ENCODE assay signal across 1 cellular context in the genomic region with DNA sequence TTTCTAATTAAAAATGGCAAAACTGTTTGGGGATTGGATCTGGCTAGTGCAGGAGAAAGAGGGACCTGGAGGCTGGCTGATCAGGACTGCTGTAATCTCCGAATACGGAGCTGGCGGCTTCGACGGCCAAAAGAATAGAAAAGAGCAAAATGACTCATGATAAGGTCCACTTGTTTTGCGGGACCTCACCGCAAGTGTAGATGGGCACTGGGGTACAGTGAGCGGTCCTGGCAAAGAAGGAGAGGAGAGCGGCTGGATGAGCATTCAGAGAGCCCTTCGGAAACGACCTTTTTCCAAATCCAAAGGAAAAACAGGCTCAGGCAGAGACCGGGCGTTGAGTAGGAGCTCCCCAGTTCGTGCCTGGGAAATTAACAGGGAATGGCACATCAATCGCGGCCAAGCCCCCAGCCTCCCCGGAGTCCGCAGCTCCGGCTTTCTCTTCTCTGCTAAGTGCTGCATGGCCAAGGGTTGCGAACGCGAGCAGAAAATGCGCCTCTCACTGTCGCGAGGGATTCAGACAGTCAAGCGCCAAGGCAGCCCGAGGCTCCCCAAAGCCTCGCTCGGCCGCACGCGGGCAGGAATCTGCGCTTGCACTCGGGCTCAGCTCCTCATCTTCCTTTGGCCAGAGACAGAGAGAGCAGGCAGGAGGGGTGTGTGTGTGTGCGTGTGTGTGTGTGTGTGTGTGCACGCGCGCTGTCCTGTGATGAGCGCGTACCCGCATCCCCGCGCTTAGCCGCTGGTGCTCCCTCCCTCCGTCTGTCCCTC.
TF ChIP-seq lines count a peak whose summit lies in the region.

No MANE protein-coding gene starts in this region.

TF ChIP-seq in GM23338, 12 proteins besides CTCF, POLR2A, EP300 and RAD21 (continued from another document):
- TF ChIP-seq, protein P1, sequence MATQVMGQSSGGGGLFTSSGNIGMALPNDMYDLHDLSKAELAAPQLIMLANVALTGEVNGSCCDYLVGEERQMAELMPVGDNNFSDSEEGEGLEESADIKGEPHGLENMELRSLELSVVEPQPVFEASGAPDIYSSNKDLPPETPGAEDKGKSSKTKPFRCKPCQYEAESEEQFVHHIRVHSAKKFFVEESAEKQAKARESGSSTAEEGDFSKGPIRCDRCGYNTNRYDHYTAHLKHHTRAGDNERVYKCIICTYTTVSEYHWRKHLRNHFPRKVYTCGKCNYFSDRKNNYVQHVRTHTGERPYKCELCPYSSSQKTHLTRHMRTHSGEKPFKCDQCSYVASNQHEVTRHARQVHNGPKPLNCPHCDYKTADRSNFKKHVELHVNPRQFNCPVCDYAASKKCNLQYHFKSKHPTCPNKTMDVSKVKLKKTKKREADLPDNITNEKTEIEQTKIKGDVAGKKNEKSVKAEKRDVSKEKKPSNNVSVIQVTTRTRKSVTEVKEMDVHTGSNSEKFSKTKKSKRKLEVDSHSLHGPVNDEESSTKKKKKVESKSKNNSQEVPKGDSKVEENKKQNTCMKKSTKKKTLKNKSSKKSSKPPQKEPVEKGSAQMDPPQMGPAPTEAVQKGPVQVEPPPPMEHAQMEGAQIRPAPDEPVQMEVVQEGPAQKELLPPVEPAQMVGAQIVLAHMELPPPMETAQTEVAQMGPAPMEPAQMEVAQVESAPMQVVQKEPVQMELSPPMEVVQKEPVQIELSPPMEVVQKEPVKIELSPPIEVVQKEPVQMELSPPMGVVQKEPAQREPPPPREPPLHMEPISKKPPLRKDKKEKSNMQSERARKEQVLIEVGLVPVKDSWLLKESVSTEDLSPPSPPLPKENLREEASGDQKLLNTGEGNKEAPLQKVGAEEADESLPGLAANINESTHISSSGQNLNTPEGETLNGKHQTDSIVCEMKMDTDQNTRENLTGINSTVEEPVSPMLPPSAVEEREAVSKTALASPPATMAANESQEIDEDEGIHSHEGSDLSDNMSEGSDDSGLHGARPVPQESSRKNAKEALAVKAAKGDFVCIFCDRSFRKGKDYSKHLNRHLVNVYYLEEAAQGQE (IDR thresholded peaks at IDR 0.05; ENCODE audit: unreplicated experiment) = no peak
- TF ChIP-seq STAT1 (IDR thresholded peaks at IDR 0.05; ENCODE audit: unreplicated experiment) = no peak
- no peak for TF ChIP-seq CREB1 (CRISPR knock-in tag; IDR thresholded peaks at IDR 0.05; ENCODE audit: low read depth)
